Comparison of ENCODE assay signal across 19 cellular contexts in genomic region chr20:63828124-63828523, GRCh38. TPM values are rescaled to one million over a fixed set of nuclear protein-coding genes. Genes with fewer than 3 reads are reported as not detected.
DNase-seq lines count a peak whose midpoint lies in the region; ATAC-seq, FAIRE-seq and TF ChIP-seq lines count a peak whose summit lies in the region.
"Had no signal": no experiment of that assay in that cellular context is flagged by ENCODE, and none has a peak within 500 bp of the region (broad histone marks: within the 10 kb centered on the region; RNA-seq: fewer than 3 reads in every experiment).

No MANE protein-coding gene starts in this region.

- TF ChIP-seq EP300 in neural cell (conservative IDR thresholded peaks at IDR 0.05; ENCODE audit: poor library complexity, severe bottlenecking) = no peak

- TF ChIP-seq RAD21 in neural cell (conservative IDR thresholded peaks at IDR 0.05) = no peak

- no peaks in the 10 kb centered on the region for H4K20me1 ChIP-seq in neural cell (ENCODE audit: insufficient read depth)

- H3K27me3 Mint-ChIP-seq in activated T-helper 17 cell treated with anti-CD3 and anti-CD28 coated beads, Interleukin-2, amount 50 U/mL, for 72 hours = peaks cover 31% of the 10 kb centered on the region

- H3K4me2 ChIP-seq in neural cell (ENCODE audit: low read length) = no peak overlapping the region

- no peak for TF ChIP-seq CTCF in heart right ventricle (IDR thresholded peaks at IDR 0.05)
- no peak for TF ChIP-seq CTCF in right atrium auricular region (IDR thresholded peaks at IDR 0.05)
- no peak for TF ChIP-seq CTCF in neural cell (IDR thresholded peaks at IDR 0.05; ENCODE audit: poor library complexity, severe bottlenecking)
- no peak for TF ChIP-seq CTCF in testis (IDR thresholded peaks at IDR 0.05)
- TF ChIP-seq CTCF in GM20000 (IDR thresholded peaks at IDR 0.05; ENCODE audit: extremely low read depth, missing control alignments) = no peak

- no peak overlapping the region for H3K9ac ChIP-seq in neural cell (ENCODE audit: low read length)

- H3K27ac ChIP-seq in heart right ventricle (peak overlapping the region in 8 of 10 donors; percentile 44 to 94 (median 91)), right atrium auricular region (no peak overlapping the region), neural cell (ENCODE audit: low read length) (no peak overlapping the region), testis (peak overlapping the region; percentile 21 to 88)
- H3K27ac ChIP-seq: RWPE1 had no signal

- no peak overlapping the region for H3K27ac Mint-ChIP-seq in activated T-helper 17 cell treated with anti-CD3 and anti-CD28 coated beads, Interleukin-2, amount 50 U/mL, for 72 hours

- H2AFZ ChIP-seq in neural cell (ENCODE audit: low read depth, low read length) = no peak overlapping the region

- intact Hi-C loops in heart right ventricle (cut with DNase I) = loop anchor here in 4 of 10 donors (5.0 kb wide), 3 partner anchors 34 to 41 kb away; partner anchors contain the start of gene ABHD16B (in 3 of the 4)
- intact Hi-C loops in testis (cut with DNase I; ENCODE audit: low total_unique reads) = no loop called here

- H3K27me3 ChIP-seq in heart right ventricle (peaks cover 0 to 53% (median 0%) of the 10 kb centered on the region in 7 donors), right atrium auricular region (no peaks in the 10 kb centered on the region), neural cell (ENCODE audit: insufficient read depth, low read depth, low read length) (peaks cover 12% of the 10 kb centered on the region), testis (no peaks in the 10 kb centered on the region)

- H3F3A ChIP-seq in neural cell (ENCODE audit: insufficient read depth, low read length, poor library complexity, severe bottlenecking) = peaks cover 5% of the 10 kb centered on the region

- H3K9me3 ChIP-seq in heart right ventricle (no peaks in the 10 kb centered on the region), right atrium auricular region (no peaks in the 10 kb centered on the region), neural cell (ENCODE audit: low read length) (no peaks in the 10 kb centered on the region), testis (no peaks in the 10 kb centered on the region)
- H3K9me3 ChIP-seq: Caco-2 had no signal

- no peak for TF ChIP-seq POLR2A in testis (IDR thresholded peaks at IDR 0.05)
- no peak for TF ChIP-seq POLR2A in H54 (IDR thresholded peaks at IDR 0.05; ENCODE audit: low read depth, low read length)

- no peak for ATAC-seq in heart right ventricle
- ATAC-seq in activated T-helper 17 cell treated with anti-CD3 and anti-CD28 coated beads, Interleukin-2, amount 50 U/mL, for 72 hours (replicated peaks) = no peak
- ATAC-seq: HCT116 had no signal

- no peaks in the 10 kb centered on the region for H3K9me2 ChIP-seq in neural cell (ENCODE audit: insufficient read depth, low read length)

- H3K4me1 Mint-ChIP-seq in activated T-helper 17 cell treated with anti-CD3 and anti-CD28 coated beads, Interleukin-2, amount 50 U/mL, for 72 hours = peaks cover 17% of the 10 kb centered on the region

- H3K36me3 Mint-ChIP-seq in activated T-helper 17 cell treated with anti-CD3 and anti-CD28 coated beads, Interleukin-2, amount 50 U/mL, for 72 hours (ENCODE audit: low read depth) = peaks cover 11% of the 10 kb centered on the region

- DNase-seq in heart right ventricle (no peak), right atrium auricular region (ENCODE audit: low spot score) (no peak), testis (no peak), GM20000 (ENCODE audit: low spot score) (no peak), T-helper 2 cell (no peak), H54 (ENCODE audit: insufficient read length, low spot score) (no peak)
- DNase-seq: Caco-2, DMS53, NCI-H1436 treated with DMSO at 0.1 percent for 48 hours, NCI-H2081, NCI-H524 treated with DMSO at 0.1 percent for 48 hours, OCI-M1 had no signal

- H3K4me3 ChIP-seq in heart right ventricle (peak overlapping the region in 8 of 10 donors; percentile 62 to 80 (median 70)), right atrium auricular region (peak overlapping the region in 1 of 2 donors; percentile 81), neural cell (ENCODE audit: low read length) (peak overlapping the region; percentile 90), testis (no peak overlapping the region)

- FAIRE-seq in H54 (lab: Jason Lieb, UNC) = no peak
- FAIRE-seq: A204.1 had no signal

- H3K9me3 Mint-ChIP-seq in activated T-helper 17 cell treated with anti-CD3 and anti-CD28 coated beads, Interleukin-2, amount 50 U/mL, for 72 hours = no peaks in the 10 kb centered on the region

- peaks cover 48% of the 10 kb centered on the region for H3K79me2 ChIP-seq in neural cell (replicated peaks; ENCODE audit: insufficient read depth, low read length)

- peak overlapping the region; percentile 87 for H3K4me3 Mint-ChIP-seq in activated T-helper 17 cell treated with anti-CD3 and anti-CD28 coated beads, Interleukin-2, amount 50 U/mL, for 72 hours

- H3K4me1 ChIP-seq in heart right ventricle (peaks cover 9 to 74% (median 51%) of the 10 kb centered on the region in 9 donors), right atrium auricular region (peaks cover 0 to 59% of the 10 kb centered on the region in 2 donors), testis (peaks cover 22% of the 10 kb centered on the region)

- WGBS in heart right ventricle, 2 donors = 67 to 72% methylated on average over 8 of the region's 8 CpGs
- WGBS in testis, 2 donors = 50 to 57% methylated on average over 8 of the region's 8 CpGs

- H3K36me3 ChIP-seq in heart right ventricle (peaks cover 0 to 11% (median 0%) of the 10 kb centered on the region in 9 donors), right atrium auricular region (no peaks in the 10 kb centered on the region), neural cell (ENCODE audit: insufficient read depth, low read length) (no peaks in the 10 kb centered on the region), testis (ENCODE audit: low read depth, missing control alignments) (no peaks in the 10 kb centered on the region)

TF ChIP-seq in neural cell, 6 proteins besides CTCF, POLR2A, EP300 and RAD21:
- no peak for TF ChIP-seq POLR2AphosphoS5 (IDR thresholded peaks at IDR 0.05)
- no peak for TF ChIP-seq REST (IDR thresholded peaks at IDR 0.05; ENCODE audit: borderline replicate concordance)
- no peak for TF ChIP-seq SMC3 (conservative IDR thresholded peaks at IDR 0.05; ENCODE audit: poor library complexity)
- no peak for TF ChIP-seq EZH2 (IDR thresholded peaks at IDR 0.05; ENCODE audit: borderline replicate concordance, insufficient read depth, low read length, poor library complexity, severe bottlenecking)
- TF ChIP-seq TAF1 (IDR thresholded peaks at IDR 0.05; ENCODE audit: low read depth) = no peak
- no peak for TF ChIP-seq MXI1 (conservative IDR thresholded peaks at IDR 0.05; ENCODE audit: poor library complexity, severe bottlenecking)

RNA-seq across cellular contexts. Expression of gene ZBTB46, which starts 2.9 kb away (rescaled TPM):
- 10 to 100 TPM; 10.2 to 25.4 (median 14.7) TPM for total RNA-seq in heart right ventricle
- polyA plus RNA-seq in heart right ventricle = 10 to 100 TPM in 1 of 2 donors, 1 to 10 TPM in 1; 5.6 to 10.3 TPM
- total RNA-seq in right atrium auricular region = 10 to 100 TPM; 12.2 to 17.8 TPM
- total RNA-seq in activated T-helper 17 cell treated with anti-CD3 and anti-CD28 coated beads, Interleukin-2, amount 50 U/mL, for 72 hours = 1 to 10 TPM in 1 of 2 donors, under 1 TPM in 1; 0.54 to 6.2 TPM
- polyA plus RNA-seq in neural cell = 15.0 and 21.0 TPM in 2 replicates
- polyA minus RNA-seq in neural cell = 43.5 and 48.2 TPM in 2 replicates
- 10 to 100 TPM; 12.5 to 15.4 TPM for total RNA-seq in testis
- 5.2 TPM for polyA plus RNA-seq in testis (ENCODE audit: insufficient read depth, low read depth, low replicate concordance)

RNA-seq across cellular contexts. Expression of gene ABHD16B, which starts 33.2 kb away (rescaled TPM):
- total RNA-seq in heart right ventricle (not detected), right atrium auricular region (not detected), testis (10 to 100 TPM; 13.8 to 20.9 TPM)
- polyA plus RNA-seq in heart right ventricle (under 1 TPM; 0.32 to 0.59 TPM), neural cell (not detected in 2 replicates), testis (ENCODE audit: insufficient read depth, low read depth, low replicate concordance) (10.8 TPM)
- total RNA-seq in activated T-helper 17 cell treated with anti-CD3 and anti-CD28 coated beads, Interleukin-2, amount 50 U/mL, for 72 hours = under 1 TPM in 1 of 2 donors, not detected in 1; 0.19 TPM
- polyA minus RNA-seq in neural cell = not detected in 2 replicates
- total RNA-seq: HT1080 had no signal
- polyA plus RNA-seq: CD14-positive monocyte had no signal

RNA-seq across cellular contexts. Expression of gene TPD52L2, which starts 36.9 kb away (rescaled TPM):
- total RNA-seq in heart right ventricle (10 to 100 TPM; 60.1 to 83.0 (median 72.8) TPM), right atrium auricular region (10 to 100 TPM; 80.6 to 84.0 TPM), testis (100 to 1,000 TPM; 100 to 132 TPM)
- polyA plus RNA-seq in heart right ventricle (100 to 1,000 TPM in 1 of 2 donors, 10 to 100 TPM in 1; 50.6 to 119 TPM), neural cell (142 TPM in 2 replicates), testis (ENCODE audit: insufficient read depth, low read depth, low replicate concordance) (89.9 TPM)
- total RNA-seq in activated T-helper 17 cell treated with anti-CD3 and anti-CD28 coated beads, Interleukin-2, amount 50 U/mL, for 72 hours = 10 to 100 TPM; 54.8 to 92.9 TPM
- polyA minus RNA-seq in neural cell = 54.2 and 57.5 TPM in 2 replicates

Comparison
In these comparisons a context has a peak if more than half of its experiments do, and no peak if none do; other contexts are left out.
1. H3K27ac ChIP-seq: peak in heart right ventricle (8 of 10) and testis (2 of 2); none in right atrium auricular region (0 of 2) and neural cell (single experiment).
2. H3K4me3 ChIP-seq: peak in heart right ventricle (8 of 10) and neural cell (single experiment); none in testis (0 of 2).
3. RNA of gene ABHD16B, which starts 33.2 kb away (total RNA-seq): 13.8 to 20.9 TPM in testis; 0.19 TPM in activated T-helper 17 cell treated with anti-CD3 and anti-CD28 coated beads, Interleukin-2, amount 50 U/mL, for 72 hours, not detected in heart right ventricle and not detected in right atrium auricular region; every median in the first group is over 10 times any median in the second.